ENCODE assay signal across 29 cellular contexts in the genomic region with DNA sequence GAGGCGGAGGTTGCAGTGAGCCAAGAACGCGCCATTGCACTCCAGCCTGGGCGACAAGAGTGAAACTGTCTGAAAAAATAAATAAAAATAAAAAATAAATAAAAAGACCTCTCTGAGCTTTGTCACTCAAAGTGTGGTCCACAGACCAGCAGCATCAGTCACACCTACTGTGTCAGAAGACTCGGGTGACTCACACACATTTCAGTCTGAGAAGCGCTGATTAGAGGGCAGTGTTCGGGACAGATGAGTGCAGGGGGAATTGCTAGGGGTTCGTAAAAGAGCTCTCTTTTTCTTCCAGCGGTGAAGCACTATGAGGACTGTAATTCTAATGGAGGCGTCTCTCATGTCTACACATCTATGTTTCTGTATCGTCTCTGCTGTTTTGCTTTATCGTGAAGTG.
"Had no signal": no experiment of that assay in that cellular context is flagged by ENCODE, and none has a peak within 500 bp of the region (broad histone marks: within the 10 kb centered on the region; RNA-seq: fewer than 3 reads in every experiment).

No MANE protein-coding gene starts in this region.

- H3K27me3 ChIP-seq: body of pancreas had no signal

- H3K9me3 ChIP-seq: body of pancreas, SJCRH30, SK-N-SH had no signal

- H3K4me1 ChIP-seq: SJCRH30 had no signal

- FAIRE-seq: astrocyte, RCC 7860, TTC549 had no signal

- DNase-seq: activated CD4-positive, alpha-beta memory T cell treated with anti-CD3 and anti-CD28 coated beads for 36 hours; activated CD4-positive, alpha-beta T cell treated with anti-CD3 and anti-CD28 coated beads for 36 hours; activated CD4-positive, alpha-beta T cell treated with anti-CD3 and anti-CD28 coated beads, Interleukin-2, amount 50 U/mL, for 1 hour; activated CD8-positive, alpha-beta memory T cell treated with anti-CD3 and anti-CD28 coated beads, Interleukin-2, amount 50 U/mL, for 4 hours; activated naive CD4-positive, alpha-beta T cell; activated naive CD8-positive, alpha-beta T cell treated with anti-CD3 and anti-CD28 coated beads, Interleukin-2, amount 10 ng/mL, durations not matched to agents 7 days and 5 days; activated T-cell treated with anti-CD3 and anti-CD28 coated beads for 4 hours; activated T-cell treated with anti-CD3 and anti-CD28 coated beads, Interleukin-2, amount 50 U/mL, for 4 hours; body of pancreas; central memory CD4-positive, alpha-beta T cell; Kasumi-1; KG1; MM.1S; MV-4-11; NCI-H1092; NCI-H1436 treated with DMSO at 0.1 percent for 48 hours; NCI-H1694 treated with DMSO at 0.1 percent for 48 hours; NCI-H2029; NCI-H345; NCI-H524 treated with DMSO at 0.1 percent for 48 hours; PC-9; SHP77; SJCRH30; SK-N-SH had no signal

- H3K36me3 ChIP-seq: SJCRH30 had no signal

- H3K4me3 ChIP-seq: body of pancreas, PC-9, SJCRH30 had no signal

- ATAC-seq: activated CD4-positive, alpha-beta T cell treated with anti-CD3 and anti-CD28 coated beads for 36 hours; activated CD4-positive, CD25-positive, alpha-beta regulatory T cell treated with anti-CD3 and anti-CD28 coated beads, Interleukin-2, amount 50 U/mL, for 24 hours; activated T-cell treated with anti-CD3 and anti-CD28 coated beads, Interleukin-2, amount 50 U/mL, for 4 hours; body of pancreas; WTC11 had no signal

- H3K27ac ChIP-seq: body of pancreas, PC-9, SJCRH30 had no signal
